In the genomic region with DNA sequence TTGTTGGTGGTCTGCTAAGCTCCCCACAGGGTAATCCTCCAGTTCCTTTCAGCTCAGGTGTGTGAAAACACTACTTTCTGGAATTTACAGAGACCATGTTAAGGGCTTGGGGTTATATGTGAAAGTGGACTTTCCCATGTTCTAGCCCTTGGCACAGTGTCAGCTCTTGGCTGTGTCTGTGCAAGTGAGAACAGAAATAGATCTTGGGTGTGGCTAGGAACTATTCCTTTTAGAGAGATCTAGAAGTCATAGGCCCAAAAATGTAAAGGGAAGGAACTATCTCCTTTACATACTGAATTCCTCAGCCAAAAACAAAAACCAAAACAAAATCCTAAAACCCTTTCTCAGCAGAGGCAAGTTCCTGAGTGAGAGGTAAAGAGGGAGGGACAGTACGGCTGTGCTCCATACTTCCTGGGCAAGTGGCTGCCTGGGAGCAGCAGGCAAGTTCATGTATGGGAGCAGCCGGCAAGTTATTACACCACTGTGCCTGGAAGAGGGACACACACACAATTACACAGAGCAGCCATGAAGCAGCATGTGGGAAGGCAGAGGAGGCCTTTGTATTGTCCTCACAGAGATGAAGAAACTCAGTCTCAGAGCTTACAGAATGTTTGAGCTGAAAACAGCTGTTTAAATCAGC, we compare ENCODE assay signal across 10 cellular contexts. TPM values are rescaled to one million over a fixed set of nuclear protein-coding genes. Genes with fewer than 3 reads are reported as not detected.
DNase-seq lines count a peak whose midpoint lies in the region; ATAC-seq, FAIRE-seq and TF ChIP-seq lines count a peak whose summit lies in the region.
"Had no signal": no experiment of that assay in that cellular context is flagged by ENCODE, and none has a peak within 500 bp of the region (broad histone marks: within the 10 kb centered on the region; RNA-seq: fewer than 3 reads in every experiment).

No MANE protein-coding gene starts in this region.

- peaks cover 0 to 2% (median 0%) of the 10 kb centered on the region in 3 donors for H3K27me3 Mint-ChIP-seq in CD14-positive monocyte (ENCODE audit: low read depth in 3 of 3)
- no peaks in the 10 kb centered on the region for H3K27me3 Mint-ChIP-seq in activated T-helper 2 cell treated with anti-CD3 and anti-CD28 coated beads, Interferon-gamma antibody, Interleukin-2, Interleukin-4, amounts not matched to agents 10 μg/mL and 5 μg/mL and 100 μg/mL, durations not matched to agents 14 hours and 24 hours and 36 hours (ENCODE audit: low read depth)

- DNase-seq in CD14-positive monocyte (ENCODE audit: low spot score) (no peak), fibroblast of the aortic adventitia (ENCODE audit: low read depth) (peak; percentile 82), ovary (peak in 4 of 5 donors; percentile 47 to 51 (median 48)), NCI-H774 (lab: John Stamatoyannopoulos, UW) (no peak), small intestine (no peak)
- DNase-seq in activated T-helper 2 cell treated with anti-CD3 and anti-CD28 coated beads, Interferon-gamma antibody, Interleukin-2, Interleukin-4, amounts not matched to agents 10 μg/mL and 5 μg/mL and 100 μg/mL, durations not matched to agents 14 hours and 24 hours and 36 hours (ENCODE audit: low spot score) = no peak
- DNase-seq: NCI-H2029 treated with DMSO at 0.1 percent for 48 hours had no signal

- H3K27ac Mint-ChIP-seq in CD14-positive monocyte = peak overlapping the region; percentile 58 to 87 (median 74)
- peak overlapping the region; percentile 55 for H3K27ac Mint-ChIP-seq in activated T-helper 2 cell treated with anti-CD3 and anti-CD28 coated beads, Interferon-gamma antibody, Interleukin-2, Interleukin-4, amounts not matched to agents 10 μg/mL and 5 μg/mL and 100 μg/mL, durations not matched to agents 14 hours and 24 hours and 36 hours

- no peak overlapping the region for H3K4me3 ChIP-seq in fibroblast of the aortic adventitia (ENCODE audit: low read depth, low read length)
- H3K4me3 ChIP-seq in ovary = no peak overlapping the region
- no peak overlapping the region for H3K4me3 ChIP-seq in small intestine (ENCODE audit: low read depth in 1 of 2, low read length in 2 of 2)
- H3K4me3 ChIP-seq: SJSA1 had no signal

- no peaks in the 10 kb centered on the region for H3K36me3 ChIP-seq in ovary
- peaks cover 16 to 17% of the 10 kb centered on the region in 2 donors for H3K36me3 ChIP-seq in small intestine (ENCODE audit: control insufficient read depth in 2 of 2, insufficient read depth in 2 of 2, low read length in 2 of 2)

- H3K27ac ChIP-seq in ovary = peak overlapping the region in 1 of 2 donors; percentile 5
- peak overlapping the region in 1 of 2 donors; percentile 36 for H3K27ac ChIP-seq in small intestine (ENCODE audit: low read depth in 1 of 2, low read length in 1 of 2)
- H3K27ac ChIP-seq: SJSA1 had no signal

- WGBS in ovary, 3 donors = 65 to 70% (median 68%) methylated on average over 2 of the region's 2 CpGs
- WGBS in small intestine, 3 donors = 64 to 97% (median 84%) methylated on average over 2 of the region's 2 CpGs

- H3K4me1 ChIP-seq in ovary (ENCODE audit: insufficient read depth) (no peaks in the 10 kb centered on the region), small intestine (ENCODE audit: control insufficient read depth in 2 of 2, insufficient read depth in 1 of 2, low read depth in 1 of 2, low read length in 1 of 2) (no peaks in the 10 kb centered on the region)
- H3K4me1 ChIP-seq: SJSA1 had no signal

- intact Hi-C loops in CD14-positive monocyte (cut with micrococcal nuclease) (loop anchor here in 1 of 2 donors (5.0 kb wide), 1 partner anchor 150 kb away; no protein-coding TSS in a partner anchor), ovary (cut with DNase I) (no loop called here)
- intact Hi-C loops in activated T-helper 2 cell treated with anti-CD3 and anti-CD28 coated beads, Interferon-gamma antibody, Interleukin-2, Interleukin-4, amounts not matched to agents 10 μg/mL and 5 μg/mL and 100 μg/mL, durations not matched to agents 14 hours and 24 hours and 36 hours (cut with micrococcal nuclease) = no loop called here

- no peak overlapping the region for H3K4me3 Mint-ChIP-seq in CD14-positive monocyte
- no peak overlapping the region for H3K4me3 Mint-ChIP-seq in activated T-helper 2 cell treated with anti-CD3 and anti-CD28 coated beads, Interferon-gamma antibody, Interleukin-2, Interleukin-4, amounts not matched to agents 10 μg/mL and 5 μg/mL and 100 μg/mL, durations not matched to agents 14 hours and 24 hours and 36 hours (ENCODE audit: low read depth)

- no peaks in the 10 kb centered on the region for H3K9me3 ChIP-seq in ovary
- H3K9me3 ChIP-seq in small intestine (ENCODE audit: control insufficient read depth, low read depth) = no peaks in the 10 kb centered on the region
- H3K9me3 ChIP-seq: SJSA1 had no signal

- FAIRE-seq in small intestine (lab: Jason Lieb, UNC) = no peak

- ATAC-seq in GM18873 (IDR thresholded peaks at IDR 0.05; ENCODE audit: low FRiP score, unreplicated experiment) (no peak), HG02588 (IDR thresholded peaks at IDR 0.05; ENCODE audit: unreplicated experiment) (no peak)

- peaks cover 77 to 95% of the 10 kb centered on the region in 2 donors for H3K36me3 Mint-ChIP-seq in CD14-positive monocyte
- peaks cover 73% of the 10 kb centered on the region for H3K36me3 Mint-ChIP-seq in activated T-helper 2 cell treated with anti-CD3 and anti-CD28 coated beads, Interferon-gamma antibody, Interleukin-2, Interleukin-4, amounts not matched to agents 10 μg/mL and 5 μg/mL and 100 μg/mL, durations not matched to agents 14 hours and 24 hours and 36 hours (ENCODE audit: low read depth)

- TF ChIP-seq EP300 in ovary (IDR thresholded peaks at IDR 0.05) = no peak

- no peak for TF ChIP-seq POLR2A in ovary (IDR thresholded peaks at IDR 0.05)

- H3K9me3 Mint-ChIP-seq in CD14-positive monocyte = no peaks in the 10 kb centered on the region
- no peaks in the 10 kb centered on the region for H3K9me3 Mint-ChIP-seq in activated T-helper 2 cell treated with anti-CD3 and anti-CD28 coated beads, Interferon-gamma antibody, Interleukin-2, Interleukin-4, amounts not matched to agents 10 μg/mL and 5 μg/mL and 100 μg/mL, durations not matched to agents 14 hours and 24 hours and 36 hours

- no peaks in the 10 kb centered on the region for H3K27me3 ChIP-seq in ovary
- no peaks in the 10 kb centered on the region for H3K27me3 ChIP-seq in small intestine (ENCODE audit: control insufficient read depth in 2 of 2, insufficient read depth in 2 of 2, low read length in 2 of 2)
- H3K27me3 ChIP-seq: SJSA1 had no signal

- H3K4me1 Mint-ChIP-seq in CD14-positive monocyte = peaks cover 10% of the 10 kb centered on the region
- H3K4me1 Mint-ChIP-seq in activated T-helper 2 cell treated with anti-CD3 and anti-CD28 coated beads, Interferon-gamma antibody, Interleukin-2, Interleukin-4, amounts not matched to agents 10 μg/mL and 5 μg/mL and 100 μg/mL, durations not matched to agents 14 hours and 24 hours and 36 hours (ENCODE audit: low read depth) = no peaks in the 10 kb centered on the region

- TF ChIP-seq CTCF in CD14-positive monocyte (IDR thresholded peaks at IDR 0.05) (no peak), fibroblast of the aortic adventitia (IDR thresholded peaks at IDR 0.05; ENCODE audit: insufficient read depth, low read length) (no peak), ovary (IDR thresholded peaks at IDR 0.05) (no peak)

RNA-seq across cellular contexts. Expression of a gene that starts 19.9 kb away (rescaled TPM):
- polyA plus RNA-seq in CD14-positive monocyte (1 to 10 TPM in 1 of 2 donors, under 1 TPM in 1; 0.60 to 1.0 TPM), ovary (1 to 10 TPM; 5.0 to 7.9 TPM), small intestine (10 to 100 TPM in 1 of 3 donors, 1 to 10 TPM in 2; 4.5 to 11.1 (median 4.6) TPM)
- 7.7 and 7.8 TPM in 2 replicates for total RNA-seq in activated T-helper 2 cell treated with anti-CD3 and anti-CD28 coated beads, Interferon-gamma antibody, Interleukin-2, Interleukin-4, amounts not matched to agents 10 μg/mL and 5 μg/mL and 100 μg/mL, durations not matched to agents 14 hours and 24 hours and 36 hours
- total RNA-seq in fibroblast of the aortic adventitia (ENCODE audit: low replicate concordance) (1.3 and 2.9 TPM in 2 replicates), ovary (10 to 100 TPM in 1 of 7 donors, 1 to 10 TPM in 6; 1.3 to 11.1 (median 6.6) TPM)

RNA-seq across cellular contexts. Expression of a gene that starts 43.0 kb away (rescaled TPM):
- polyA plus RNA-seq in CD14-positive monocyte (10 to 100 TPM; 68.6 to 78.9 TPM), ovary (10 to 100 TPM; 27.2 to 76.5 TPM), small intestine (10 to 100 TPM; 21.3 to 24.9 (median 24.8) TPM)
- total RNA-seq in activated T-helper 2 cell treated with anti-CD3 and anti-CD28 coated beads, Interferon-gamma antibody, Interleukin-2, Interleukin-4, amounts not matched to agents 10 μg/mL and 5 μg/mL and 100 μg/mL, durations not matched to agents 14 hours and 24 hours and 36 hours = 78.6 and 82.7 TPM in 2 replicates
- total RNA-seq in fibroblast of the aortic adventitia (ENCODE audit: low replicate concordance) (23.0 and 28.9 TPM in 2 replicates), ovary (10 to 100 TPM; 12.5 to 71.7 (median 52.5) TPM)

Comparison
In these comparisons a context has a peak if more than half of its experiments do, and no peak if none do; other contexts are left out.
1. DNase-seq: peak in fibroblast of the aortic adventitia (single experiment) and ovary (4 of 5); none in CD14-positive monocyte (single experiment), activated T-helper 2 cell treated with anti-CD3 and anti-CD28 coated beads, Interferon-gamma antibody, Interleukin-2, Interleukin-4, amounts not matched to agents 10 μg/mL and 5 μg/mL and 100 μg/mL, durations not matched to agents 14 hours and 24 hours and 36 hours (single experiment), NCI-H774 (single experiment) and small intestine (single experiment).